In genomic region chr3:55160241-55160877, GRCh38 we compare ENCODE assay signal across 8 cellular contexts.
DNase-seq lines count a peak whose midpoint lies in the region; ATAC-seq and TF ChIP-seq lines count a peak whose summit lies in the region.

No MANE protein-coding gene starts in this region.

- H3K27me3 ChIP-seq in BE2C: no peaks in the 10 kb centered on the region

- TF ChIP-seq CTCF in BE2C (IDR thresholded peaks at IDR 0.05; ENCODE audit: low read depth, low read length): no peak

- no peak overlapping the region for H3K4me3 ChIP-seq in BE2C (ENCODE audit: low read depth, low read length)

- no peaks in the 10 kb centered on the region for H3K36me3 ChIP-seq in BE2C

- no peaks in the 10 kb centered on the region for H3K9me3 ChIP-seq in BE2C

- intact Hi-C loops in posterior cingulate gyrus (cut with DNase I): no loop called here

- DNase-seq in BE2C (peak; percentile 18), HCEC 1CT (peak; percentile 100), RPMI7951 (ENCODE audit: low read depth) (peak; percentile 100), iPS-NIHi11 (ENCODE audit: low spot score) (peak; percentile 13), posterior cingulate gyrus (no peak), OCI-M2 (lab: John Stamatoyannopoulos, UW; ENCODE audit: unreplicated experiment) (no peak)
- DNase-seq in stimulated activated CD4-positive, alpha-beta T cell treated with anti-CD3 and anti-CD28 coated beads, Interleukin-15, amount 100 ng/mL, for 24 hours: no peak

- no peaks in the 10 kb centered on the region for H3K4me1 ChIP-seq in BE2C

- no peak for ATAC-seq in HG02870 (IDR thresholded peaks at IDR 0.05; ENCODE audit: unreplicated experiment)

Comparison
In these comparisons a context has a peak if more than half of its experiments do, and no peak if none do; other contexts are left out.
1. DNase-seq: peak in BE2C (single experiment), HCEC 1CT (single experiment), RPMI7951 (single experiment) and iPS-NIHi11 (single experiment); none in stimulated activated CD4-positive, alpha-beta T cell treated with anti-CD3 and anti-CD28 coated beads, Interleukin-15, amount 100 ng/mL, for 24 hours (single experiment), posterior cingulate gyrus (0 of 10) and OCI-M2 (single experiment).